ENCODE assay signal across 11 cellular contexts in genomic region chr2:19120941-19121750, GRCh38.
DNase-seq lines count a peak whose midpoint lies in the region; ATAC-seq and TF ChIP-seq lines count a peak whose summit lies in the region.
"Had no signal": no experiment of that assay in that cellular context is flagged by ENCODE, and none has a peak within 500 bp of the region (broad histone marks: within the 10 kb centered on the region; RNA-seq: fewer than 3 reads in every experiment).

No MANE protein-coding gene starts in this region.

- TF ChIP-seq CTCF in fibroblast of mammary gland (conservative IDR thresholded peaks at IDR 0.05; ENCODE audit: control insufficient read depth, insufficient read depth, low read depth, low read length), result no peak
- TF ChIP-seq CTCF in neural crest cell (conservative IDR thresholded peaks at IDR 0.05), result no peak

- DNase-seq in EH (ENCODE audit: low read depth), result peak; percentile 94
- DNase-seq in SJSA1 (ENCODE audit: low read depth in 1 of 2, low spot score in 2 of 2), result peak; percentile 88 to 89
- DNase-seq in fibroblast of mammary gland (ENCODE audit: low read depth), result peak; percentile 90
- no peak for DNase-seq in neural crest cell (ENCODE audit: low read depth, low spot score)
- no peak for DNase-seq in stimulated activated naive B cell treated with anti-CD40 and anti-IgM and Interleukin-4, amounts not matched to agents 10 μg/mL and 1 μg/mL and 100 μg/mL, for 72 hours
- no peak for DNase-seq in NCI-H1436 (lab: John Stamatoyannopoulos, UW)
- DNase-seq in central memory CD4-positive, alpha-beta T cell, result no peak
- DNase-seq: activated CD4-positive, alpha-beta T cell treated with anti-CD3 and anti-CD28 coated beads, Interleukin-2, amount 10 ng/mL, durations not matched to agents 24 days and 14 days; NCI-H2227 treated with DMSO at 0.1 percent for 48 hours had no signal

- peak overlapping the region; percentile 39 for H3K4me3 Mint-ChIP-seq in neural crest cell
- H3K4me3 Mint-ChIP-seq in stimulated activated naive B cell treated with anti-CD40 and anti-IgM and Interleukin-4, amounts not matched to agents 10 μg/mL and 1 μg/mL and 100 μg/mL, for 72 hours, result no peak overlapping the region
- H3K4me3 Mint-ChIP-seq: activated CD4-positive, alpha-beta T cell treated with anti-CD3 and anti-CD28 coated beads, Interleukin-2, amount 10 ng/mL, durations not matched to agents 24 days and 14 days; dendritic cell treated with granulocyte-macrophage colony-stimulating factor and Interleukin-4, amounts not matched to agents 40 ng/mL and 50 ng/mL, for 4 days had no signal

- no peak for ATAC-seq in stimulated activated naive B cell treated with anti-CD40 and anti-IgM and Interleukin-4, amounts not matched to agents 10 μg/mL and 1 μg/mL and 100 μg/mL, for 72 hours (replicated peaks)
- no peak for ATAC-seq in GM21723 (IDR thresholded peaks at IDR 0.05; ENCODE audit: unreplicated experiment)

- H3K27ac Mint-ChIP-seq in neural crest cell (ENCODE audit: unreplicated experiment), result peak overlapping the region; percentile 32
- no peak overlapping the region for H3K27ac Mint-ChIP-seq in stimulated activated naive B cell treated with anti-CD40 and anti-IgM and Interleukin-4, amounts not matched to agents 10 μg/mL and 1 μg/mL and 100 μg/mL, for 72 hours
- H3K27ac Mint-ChIP-seq: activated CD4-positive, alpha-beta T cell treated with anti-CD3 and anti-CD28 coated beads, Interleukin-2, amount 10 ng/mL, durations not matched to agents 24 days and 14 days; dendritic cell treated with granulocyte-macrophage colony-stimulating factor and Interleukin-4, amounts not matched to agents 40 ng/mL and 50 ng/mL, for 4 days had no signal

- H3K4me3 ChIP-seq in SJSA1 (no peak overlapping the region), fibroblast of mammary gland (ENCODE audit: control insufficient read depth, low read depth, low read length) (no peak overlapping the region)

- H3K9me3 ChIP-seq in SJSA1 (replicated peaks), result no peaks in the 10 kb centered on the region

- peaks cover 5% of the 10 kb centered on the region for H3K9me3 Mint-ChIP-seq in neural crest cell
- H3K9me3 Mint-ChIP-seq in stimulated activated naive B cell treated with anti-CD40 and anti-IgM and Interleukin-4, amounts not matched to agents 10 μg/mL and 1 μg/mL and 100 μg/mL, for 72 hours, result peaks cover 4 to 6% of the 10 kb centered on the region in 2 donors
- H3K9me3 Mint-ChIP-seq: activated CD4-positive, alpha-beta T cell treated with anti-CD3 and anti-CD28 coated beads, Interleukin-2, amount 10 ng/mL, durations not matched to agents 24 days and 14 days had no signal

- peaks cover 37% of the 10 kb centered on the region for H3K4me1 Mint-ChIP-seq in neural crest cell
- no peaks in the 10 kb centered on the region for H3K4me1 Mint-ChIP-seq in stimulated activated naive B cell treated with anti-CD40 and anti-IgM and Interleukin-4, amounts not matched to agents 10 μg/mL and 1 μg/mL and 100 μg/mL, for 72 hours
- H3K4me1 Mint-ChIP-seq: activated CD4-positive, alpha-beta T cell treated with anti-CD3 and anti-CD28 coated beads, Interleukin-2, amount 10 ng/mL, durations not matched to agents 24 days and 14 days had no signal

- H3K27ac ChIP-seq in SJSA1, result peak overlapping the region; percentile 80

- H3K27me3 ChIP-seq in SJSA1 (replicated peaks), result no peaks in the 10 kb centered on the region

- no peaks in the 10 kb centered on the region for H3K27me3 Mint-ChIP-seq in neural crest cell (ENCODE audit: low read depth)
- H3K27me3 Mint-ChIP-seq in stimulated activated naive B cell treated with anti-CD40 and anti-IgM and Interleukin-4, amounts not matched to agents 10 μg/mL and 1 μg/mL and 100 μg/mL, for 72 hours, result no peaks in the 10 kb centered on the region
- H3K27me3 Mint-ChIP-seq: activated CD4-positive, alpha-beta T cell treated with anti-CD3 and anti-CD28 coated beads, Interleukin-2, amount 10 ng/mL, durations not matched to agents 24 days and 14 days; dendritic cell treated with granulocyte-macrophage colony-stimulating factor and Interleukin-4, amounts not matched to agents 40 ng/mL and 50 ng/mL, for 4 days had no signal

- no peaks in the 10 kb centered on the region for H3K36me3 ChIP-seq in SJSA1

- peaks cover 4% of the 10 kb centered on the region for H3K36me3 Mint-ChIP-seq in neural crest cell (ENCODE audit: low read depth)
- peaks cover 0 to 3% of the 10 kb centered on the region in 2 donors for H3K36me3 Mint-ChIP-seq in stimulated activated naive B cell treated with anti-CD40 and anti-IgM and Interleukin-4, amounts not matched to agents 10 μg/mL and 1 μg/mL and 100 μg/mL, for 72 hours

- peaks cover 38% of the 10 kb centered on the region for H3K4me1 ChIP-seq in SJSA1 (replicated peaks)

Comparison
In these comparisons a context has a peak if more than half of its experiments do, and no peak if none do; other contexts are left out.
1. DNase-seq: peak in EH (single experiment), SJSA1 (2 of 2) and fibroblast of mammary gland (single experiment); none in neural crest cell (single experiment), stimulated activated naive B cell treated with anti-CD40 and anti-IgM and Interleukin-4, amounts not matched to agents 10 μg/mL and 1 μg/mL and 100 μg/mL, for 72 hours (single experiment), NCI-H1436 (single experiment) and central memory CD4-positive, alpha-beta T cell (single experiment).